In genomic region chr13:24458736-24459135, GRCh38 we compare ENCODE assay signal across 12 cellular contexts.
"Had no signal": no experiment of that assay in that cellular context is flagged by ENCODE, and none has a peak within 500 bp of the region (broad histone marks: within the 10 kb centered on the region; RNA-seq: fewer than 3 reads in every experiment).

No MANE protein-coding gene starts in this region.

- H3K4me3 ChIP-seq: gastrocnemius medialis, SJCRH30, stomach, thoracic aorta had no signal

- H3K27me3 ChIP-seq: gastrocnemius medialis, SJCRH30, stomach had no signal

- H3K9me3 Mint-ChIP-seq: activated naive CD8-positive, alpha-beta T cell treated with anti-CD3 and anti-CD28 coated beads, Interleukin-2, amount 50 U/mL, for 24 hours had no signal

- H3K9me3 ChIP-seq: gastrocnemius medialis, SJCRH30, stomach, thoracic aorta had no signal

- H3K27me3 Mint-ChIP-seq: activated naive CD8-positive, alpha-beta T cell treated with anti-CD3 and anti-CD28 coated beads, Interleukin-2, amount 50 U/mL, for 24 hours had no signal

- DNase-seq: activated CD4-positive, CD25-positive, alpha-beta regulatory T cell; activated naive CD8-positive, alpha-beta T cell treated with anti-CD3 and anti-CD28 coated beads, Interleukin-2, amount 50 U/mL, for 24 hours; activated T-cell treated with anti-CD3 and anti-CD28 coated beads, Interleukin-2, amount 50 U/mL, for 48 hours; cerebellar nuclear complex; gastrocnemius medialis; kidney glomerular epithelial cell; stimulated activated CD4-positive, alpha-beta T cell treated with anti-CD3 and anti-CD28 coated beads, Interleukin-4, amount 100 ng/mL, for 1 hour; stomach had no signal

- H3K79me2 ChIP-seq: parathyroid adenoma had no signal

- H3K27ac Mint-ChIP-seq: activated naive CD8-positive, alpha-beta T cell treated with anti-CD3 and anti-CD28 coated beads, Interleukin-2, amount 50 U/mL, for 24 hours had no signal

- H2AFZ ChIP-seq: parathyroid adenoma had no signal

- H3K9ac ChIP-seq: parathyroid adenoma had no signal

- H3K27ac ChIP-seq: gastrocnemius medialis, parathyroid adenoma, stomach, thoracic aorta had no signal

- H3K4me3 Mint-ChIP-seq: activated naive CD8-positive, alpha-beta T cell treated with anti-CD3 and anti-CD28 coated beads, Interleukin-2, amount 50 U/mL, for 24 hours had no signal

- ATAC-seq: esophagus mucosa, gastrocnemius medialis had no signal

- H3K4me1 ChIP-seq: gastrocnemius medialis, parathyroid adenoma had no signal
